In the genomic region with DNA sequence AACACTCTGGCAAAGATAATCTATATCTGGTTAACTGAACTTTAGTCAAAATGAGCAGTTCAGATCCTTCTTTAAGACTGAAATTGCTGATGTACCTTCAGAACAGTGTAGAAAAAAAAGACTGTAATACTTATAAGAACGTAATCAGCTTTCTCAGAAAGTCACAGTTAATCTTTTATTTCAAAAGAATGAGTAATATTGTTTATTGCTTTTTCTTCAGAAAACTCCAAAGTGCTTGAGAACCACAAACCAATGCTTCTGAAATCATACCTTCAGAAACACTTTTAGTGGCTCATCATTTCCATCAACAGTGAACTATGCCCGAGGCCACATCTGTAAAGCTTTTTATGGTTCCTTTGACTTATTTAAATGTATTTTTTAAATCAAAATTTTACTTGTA, we compare ENCODE assay signal across 1 cellular context.
TF ChIP-seq lines count a peak whose summit lies in the region.

No MANE protein-coding gene starts in this region.

TF ChIP-seq in A549, 52 proteins besides CTCF, POLR2A, EP300 and RAD21 (continued from another document):
- no peak for TF ChIP-seq ZFP36 (IDR thresholded peaks at IDR 0.05; ENCODE audit: borderline replicate concordance, partially characterized antibody)
- no peak for TF ChIP-seq KDM1A (IDR thresholded peaks at IDR 0.05; ENCODE audit: low read depth)
- TF ChIP-seq CHD4 (IDR thresholded peaks at IDR 0.05; ENCODE audit: borderline replicate concordance) = no peak
- no peak for TF ChIP-seq TFCP2L1 (CRISPR knock-in tag; IDR thresholded peaks at IDR 0.05)
- no peak for TF ChIP-seq CHD2 (IDR thresholded peaks at IDR 0.05; ENCODE audit: low read length, partially characterized antibody)
- no peak for TF ChIP-seq TP53 (CRISPR knock-in tag; IDR thresholded peaks at IDR 0.05)
- TF ChIP-seq, protein P1, sequence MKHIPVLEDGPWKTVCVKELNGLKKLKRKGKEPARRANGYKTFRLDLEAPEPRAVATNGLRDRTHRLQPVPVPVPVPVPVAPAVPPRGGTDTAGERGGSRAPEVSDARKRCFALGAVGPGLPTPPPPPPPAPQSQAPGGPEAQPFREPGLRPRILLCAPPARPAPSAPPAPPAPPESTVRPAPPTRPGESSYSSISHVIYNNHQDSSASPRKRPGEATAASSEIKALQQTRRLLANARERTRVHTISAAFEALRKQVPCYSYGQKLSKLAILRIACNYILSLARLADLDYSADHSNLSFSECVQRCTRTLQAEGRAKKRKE (CRISPR knock-in tag; IDR thresholded peaks at IDR 0.05; ENCODE audit: low read depth) = no peak
- TF ChIP-seq, protein P2, sequence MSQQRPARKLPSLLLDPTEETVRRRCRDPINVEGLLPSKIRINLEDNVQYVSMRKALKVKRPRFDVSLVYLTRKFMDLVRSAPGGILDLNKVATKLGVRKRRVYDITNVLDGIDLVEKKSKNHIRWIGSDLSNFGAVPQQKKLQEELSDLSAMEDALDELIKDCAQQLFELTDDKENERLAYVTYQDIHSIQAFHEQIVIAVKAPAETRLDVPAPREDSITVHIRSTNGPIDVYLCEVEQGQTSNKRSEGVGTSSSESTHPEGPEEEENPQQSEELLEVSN (IDR thresholded peaks at IDR 0.05; ENCODE audit: borderline replicate concordance, low read depth) = no peak
- TF ChIP-seq NPAS2 (CRISPR knock-in tag; IDR thresholded peaks at IDR 0.05; ENCODE audit: borderline replicate concordance) = no peak
- no peak for TF ChIP-seq HDAC2 (IDR thresholded peaks at IDR 0.05)
